ENCODE assay signal across 20 cellular contexts in the genomic region with DNA sequence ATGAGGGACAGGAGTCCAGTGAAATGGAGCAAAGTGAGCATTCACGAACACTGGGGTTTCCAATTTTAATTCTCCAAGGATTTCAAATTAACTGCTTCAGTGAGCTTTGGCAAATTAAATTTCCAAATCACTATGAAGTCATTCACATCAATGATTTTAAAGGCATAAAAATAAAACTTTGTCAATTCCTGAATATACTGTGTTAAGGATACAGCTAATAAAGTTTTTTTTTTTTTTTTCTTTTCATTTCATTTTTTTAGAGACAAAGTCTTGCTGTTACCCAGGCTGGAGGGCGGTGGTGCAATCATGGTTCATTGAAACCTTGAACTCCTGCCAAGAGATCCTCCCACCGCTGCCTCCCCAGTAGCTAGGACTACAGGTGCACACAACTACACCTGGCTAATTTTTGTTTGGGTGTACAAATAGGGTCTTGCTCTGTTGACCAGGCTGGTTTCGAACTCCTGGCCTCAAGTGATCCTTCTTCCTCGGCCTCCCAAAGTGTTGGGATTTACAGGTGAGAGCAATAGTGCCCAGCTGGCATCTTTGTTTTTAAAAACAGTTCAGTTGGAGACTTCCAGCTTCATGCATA. TPM values are rescaled to one million over a fixed set of nuclear protein-coding genes. Genes with fewer than 3 reads are reported as not detected.
A peak's percentile ranks its signal among the peaks of the same experiment; 100 is the strongest.
DNase-seq lines count a peak whose midpoint lies in the region; ATAC-seq and TF ChIP-seq lines count a peak whose summit lies in the region.
"Had no signal": no experiment of that assay in that cellular context is flagged by ENCODE, and none has a peak within 500 bp of the region (broad histone marks: within the 10 kb centered on the region; RNA-seq: fewer than 3 reads in every experiment).

No MANE protein-coding gene starts in this region.

- H2BK120ac ChIP-seq in H9 (ENCODE audit: low read depth, low read length, poor library complexity, severe bottlenecking): no peak overlapping the region

- H3K14ac ChIP-seq in H9 (ENCODE audit: insufficient read depth, low read length): no peak overlapping the region

- peaks cover 26% of the 10 kb centered on the region; the same call in 1 of the 2 replicates for H3K79me2 ChIP-seq in H9 (ENCODE audit: insufficient read depth, low read length)

- H3K27me3 ChIP-seq in H9 (ENCODE audit: insufficient read depth, low read length): no peaks in the 10 kb centered on the region
- H3K27me3 ChIP-seq in naive thymus-derived CD4-positive, alpha-beta T cell (ENCODE audit: control insufficient read depth in 2 of 2, insufficient read depth in 2 of 2, low read length in 2 of 2): no peaks in the 10 kb centered on the region
- H3K27me3 ChIP-seq: heart left ventricle, pancreas, stomach had no signal

- no peak overlapping the region for H3K56ac ChIP-seq in H9 (ENCODE audit: insufficient read length, low read depth, low read length)

- peaks cover 3% of the 10 kb centered on the region for H3K79me1 ChIP-seq in H9 (ENCODE audit: insufficient read depth, low read depth, low read length, poor library complexity, severe bottlenecking)

- H2BK5ac ChIP-seq in H9 (ENCODE audit: insufficient read length, low read length): no peak overlapping the region

- H3K9me3 ChIP-seq in H9 (ENCODE audit: control insufficient read depth, low read depth, low read length): no peaks in the 10 kb centered on the region
- no peaks in the 10 kb centered on the region for H3K9me3 ChIP-seq in naive thymus-derived CD4-positive, alpha-beta T cell (ENCODE audit: control insufficient read depth in 2 of 3, low read length in 3 of 3)
- H3K9me3 ChIP-seq: heart left ventricle, pancreas, stomach had no signal

- H3T11ph ChIP-seq in H9 (ENCODE audit: low read length): no peak overlapping the region

- H3K4me1 ChIP-seq in H9 (ENCODE audit: insufficient read depth, low read length): no peaks in the 10 kb centered on the region; the same call in 1 of the 2 replicates
- peaks cover 16 to 26% of the 10 kb centered on the region in 2 donors for H3K4me1 ChIP-seq in naive thymus-derived CD4-positive, alpha-beta T cell (ENCODE audit: control insufficient read depth in 2 of 2, insufficient read depth in 2 of 2, low read length in 2 of 2)

- H3K9me3 Mint-ChIP-seq in H9: no peaks in the 10 kb centered on the region
- H3K9me3 Mint-ChIP-seq in naive thymus-derived CD4-positive, alpha-beta T cell: no peaks in the 10 kb centered on the region
- H3K9me3 Mint-ChIP-seq: endodermal cell had no signal

- POLR2A ChIA-PET in naive thymus-derived CD4-positive, alpha-beta T cell (lab: Charles Lee): interaction anchor here (1.1 to 1.6 kb wide), 2 partner anchors 10 to 23 kb away, joined by 3 to 6 read pairs; no protein-coding TSS in a partner anchor

- H3K4me3 ChIP-seq in naive thymus-derived CD4-positive, alpha-beta T cell (ENCODE audit: low read length): no peak overlapping the region
- H3K4me3 ChIP-seq: heart left ventricle, lung, pancreas, stomach had no signal

- no peak overlapping the region for H2BK20ac ChIP-seq in H9 (ENCODE audit: low read depth, low read length, poor library complexity, severe bottlenecking)

- H3K27ac Mint-ChIP-seq in H9: peak overlapping the region in 1 of 3 experiments; percentile 86; a peak in 3 of 7 replicates
- H3K27ac Mint-ChIP-seq in naive thymus-derived CD4-positive, alpha-beta T cell: peak overlapping the region in 3 of 9 donors; percentile 22 to 64 (median 26)
- H3K27ac Mint-ChIP-seq: endodermal cell had no signal

- no peak overlapping the region for H3K18ac ChIP-seq in H9 (ENCODE audit: insufficient read length, low read depth, low read length)

- H2AFZ ChIP-seq in H9 (ENCODE audit: low read length): no peak overlapping the region

- H4K5ac ChIP-seq in H9 (ENCODE audit: insufficient read length, low read depth, low read length): no peak overlapping the region

- ATAC-seq in left colon (peak; percentile 83), GM21737 (IDR thresholded peaks at IDR 0.05; ENCODE audit: unreplicated experiment) (no peak)
- ATAC-seq in naive thymus-derived CD4-positive, alpha-beta T cell: no peak
- ATAC-seq: heart left ventricle, pancreas had no signal

- H4K91ac ChIP-seq in H9 (ENCODE audit: insufficient read length, low read depth, low read length): no peak overlapping the region

- peak; percentile 42 for DNase-seq in COLO668 (lab: John Stamatoyannopoulos, UW; ENCODE audit: unreplicated experiment)
- DNase-seq in H9: no peak
- DNase-seq in RPMI8226: peak; percentile 76
- DNase-seq in left colon: peak in 1 of 2 donors; percentile 37
- DNase-seq in naive thymus-derived CD4-positive, alpha-beta T cell: no peak
- no peak for DNase-seq in activated CD4-positive, alpha-beta T cell treated with anti-CD3 and anti-CD28 coated beads for 48 hours
- DNase-seq: activated CD4-positive, alpha-beta T cell treated with anti-CD3 and anti-CD28 coated beads for 1 hour; aorta; cerebellar nuclear complex; endodermal cell; heart left ventricle; IMR-90; NCI-H1092; NCI-H774; pancreas; stimulated activated CD4-positive, alpha-beta T cell treated with anti-CD3 and anti-CD28 coated beads, Interleukin-1b, Interleukin-23, amount 100 ng/mL, for 48 hours; stomach; T-helper 9 cell had no signal

- CTCF ChIA-PET in naive thymus-derived CD4-positive, alpha-beta T cell (lab: Charles Lee): interaction anchor here (0.8 kb wide), 1 partner anchor 9 kb away, joined by 3 read pairs; no protein-coding TSS in a partner anchor

- H3K36me3 Mint-ChIP-seq in H9 (ENCODE audit: insufficient read depth in 1 of 3, low read depth in 3 of 3): peaks cover 0 to 3% (median 0%) of the 10 kb centered on the region in 3 experiments; a peak in 4 of 7 replicates
- H3K36me3 Mint-ChIP-seq in naive thymus-derived CD4-positive, alpha-beta T cell: peaks cover 0 to 14% (median 6%) of the 10 kb centered on the region in 5 donors

- H3K4me2 ChIP-seq in H9 (ENCODE audit: insufficient read depth, insufficient read length, low read length): peak overlapping the region; percentile 4

- WGBS in H9 (ENCODE audit: extremely low coverage, insufficient read length, low lambda C conversion rate): no CpG with 5 or more reads among the region's 5 CpGs

- H3K4me1 Mint-ChIP-seq in H9: peaks cover 31 to 48% of the 10 kb centered on the region in 2 experiments
- peaks cover 51 to 95% (median 85%) of the 10 kb centered on the region in 7 donors for H3K4me1 Mint-ChIP-seq in naive thymus-derived CD4-positive, alpha-beta T cell

- intact Hi-C loops in left colon (cut with DNase I, micrococcal nuclease): no loop called here
- intact Hi-C loops in naive thymus-derived CD4-positive, alpha-beta T cell (cut with micrococcal nuclease): no loop called here

- H2AK5ac ChIP-seq in H9 (ENCODE audit: insufficient read length, low read length): no peak overlapping the region

- no peak for TF ChIP-seq CTCF in H9 (conservative IDR thresholded peaks at IDR 0.05)

- H2BK12ac ChIP-seq in H9 (ENCODE audit: insufficient read length, low read depth, low read length): no peak overlapping the region

- H4K8ac ChIP-seq in H9 (replicated peaks; ENCODE audit: insufficient read length, low read depth, low read length): no peak overlapping the region

- no peaks in the 10 kb centered on the region for H3K23me2 ChIP-seq in H9 (ENCODE audit: insufficient read length, low read depth, low read length, poor library complexity, severe bottlenecking)

- no peak overlapping the region for H3K27ac ChIP-seq in H9 (ENCODE audit: insufficient read length, low read depth, low read length)
- H3K27ac ChIP-seq in naive thymus-derived CD4-positive, alpha-beta T cell (ENCODE audit: low read depth, low read length): no peak overlapping the region
- H3K27ac ChIP-seq: heart left ventricle, pancreas, stomach had no signal

- no peak overlapping the region for H3K4ac ChIP-seq in H9 (ENCODE audit: low read depth, low read length)

- H3K4me3 Mint-ChIP-seq in H9: no peak overlapping the region; a peak in 1 of 5 replicates
- H3K4me3 Mint-ChIP-seq in naive thymus-derived CD4-positive, alpha-beta T cell: peak overlapping the region in 4 of 10 donors; percentile 26 to 74 (median 50)
- H3K4me3 Mint-ChIP-seq: endodermal cell had no signal

- H3K9ac ChIP-seq in H9 (ENCODE audit: extremely low read depth, insufficient read length, low read length): no peak overlapping the region

- no peaks in the 10 kb centered on the region for H3K36me3 ChIP-seq in naive thymus-derived CD4-positive, alpha-beta T cell (ENCODE audit: control insufficient read depth in 2 of 3, insufficient read depth in 3 of 3, low read length in 3 of 3)
- H3K36me3 ChIP-seq: heart left ventricle, pancreas had no signal

- no peaks in the 10 kb centered on the region for H4K20me1 ChIP-seq in H9 (ENCODE audit: control insufficient read depth, insufficient read depth, insufficient read length)

- H2BK15ac ChIP-seq in H9 (ENCODE audit: low read depth, low read length): no peak overlapping the region

- H3K27me3 Mint-ChIP-seq in H9 (ENCODE audit: low read depth): no peaks in the 10 kb centered on the region
- no peaks in the 10 kb centered on the region for H3K27me3 Mint-ChIP-seq in naive thymus-derived CD4-positive, alpha-beta T cell

- H3K23ac ChIP-seq in H9 (ENCODE audit: insufficient read length, low read depth, low read length): no peak overlapping the region

RNA-seq across cellular contexts. Expression of gene RBM26, which starts 21.9 kb away (rescaled TPM):
- total RNA-seq in H9 (2021) (66.8 and 70.5 TPM in 2 replicates), left colon (10 to 100 TPM; 28.6 to 32.8 TPM)
- total RNA-seq in naive thymus-derived CD4-positive, alpha-beta T cell: 100 to 1,000 TPM in 2 of 5 experiments, 10 to 100 TPM in 3; 75.4 to 136 (median 85.2) TPM
- polyA plus RNA-seq in naive thymus-derived CD4-positive, alpha-beta T cell: 10 to 100 TPM; 15.7 to 18.8 TPM

Comparison
In these comparisons a context has a peak if more than half of its experiments do, and no peak if none do; other contexts are left out.
1. DNase-seq: peak in COLO668 (single experiment) and RPMI8226 (single experiment); none in H9 (single experiment), naive thymus-derived CD4-positive, alpha-beta T cell (0 of 9) and activated CD4-positive, alpha-beta T cell treated with anti-CD3 and anti-CD28 coated beads for 48 hours (single experiment).